ENCODE assay signal across 23 cellular contexts in the genomic region with DNA sequence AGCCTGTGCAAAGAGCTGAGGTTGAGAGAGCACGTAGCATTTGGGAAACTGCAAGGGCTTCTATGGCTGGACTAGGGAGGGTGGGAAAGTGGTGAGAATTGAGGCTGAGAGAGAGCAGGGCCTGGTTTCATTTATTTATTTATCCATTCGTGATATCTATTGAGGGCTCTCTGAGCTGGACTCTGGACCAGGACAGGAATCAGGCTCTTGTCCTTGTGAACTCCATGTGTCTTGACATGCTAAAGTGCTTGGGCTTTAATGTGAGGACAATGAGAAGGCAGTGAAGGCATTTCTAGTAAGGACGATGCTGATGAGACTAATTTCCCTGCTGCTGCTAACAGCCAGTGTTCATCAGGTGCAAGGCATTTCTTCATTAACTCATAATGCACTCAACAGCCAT.
"Had no signal": no experiment of that assay in that cellular context is flagged by ENCODE, and none has a peak within 500 bp of the region (broad histone marks: within the 10 kb centered on the region; RNA-seq: fewer than 3 reads in every experiment).

No MANE protein-coding gene starts in this region.

- H3K4me1 ChIP-seq: foreskin keratinocyte had no signal

- H3K27ac Mint-ChIP-seq: mesothelial cell of epicardium, naive B cell had no signal

- H3K36me3 ChIP-seq: esophagus muscularis mucosa, gastroesophageal sphincter, heart left ventricle, left lung, lower lobe of right lung had no signal

- H3K36me3 Mint-ChIP-seq: mesothelial cell of epicardium, naive B cell had no signal

- H3K4me3 ChIP-seq: coronary artery, dorsolateral prefrontal cortex, esophagus muscularis mucosa, gastroesophageal sphincter, heart left ventricle, left lung, lower lobe of right lung, mucosa of descending colon had no signal

- FAIRE-seq: colon, endothelial cell of umbilical vein, frontal cortex, islet of Langerhans, keratinocyte had no signal

- H3K27me3 ChIP-seq: dorsolateral prefrontal cortex, esophagus muscularis mucosa, gastroesophageal sphincter, heart left ventricle, left lung had no signal

- H3K4me1 Mint-ChIP-seq: mesothelial cell of epicardium had no signal

- H3K9me3 Mint-ChIP-seq: mesothelial cell of epicardium, naive B cell had no signal

- H3K4me3 Mint-ChIP-seq: mesothelial cell of epicardium, naive B cell had no signal

- H3K9me3 ChIP-seq: esophagus muscularis mucosa, gastroesophageal sphincter, heart left ventricle, left lung, lower lobe of right lung, mucosa of descending colon had no signal

- DNase-seq: dermis blood vessel endothelial cell; dorsolateral prefrontal cortex; effector CD4-positive, alpha-beta T cell; effector memory CD4-positive, alpha-beta T cell; foreskin keratinocyte; heart left ventricle; hippocampal formation; left cardiac atrium; left lung; left ventricle myocardium superior; lower lobe of right lung; mesenchymal stem cell; mucosa of descending colon; naive B cell had no signal

- H3K27ac ChIP-seq: coronary artery, dorsolateral prefrontal cortex, esophagus muscularis mucosa, foreskin keratinocyte, gastroesophageal sphincter had no signal
